27 cellular contexts compared by ENCODE assay signal in genomic region chr7:652881-653280, GRCh38.
"Had no signal": no experiment of that assay in that cellular context is flagged by ENCODE, and none has a peak within 500 bp of the region (broad histone marks: within the 10 kb centered on the region; RNA-seq: fewer than 3 reads in every experiment).

No MANE protein-coding gene starts in this region.

- H3K36me3 ChIP-seq: pancreas, prostate gland, right atrium auricular region, right lobe of liver, sigmoid colon, suprapubic skin, tibial artery, transverse colon, upper lobe of right lung, vagina had no signal

- FAIRE-seq: pancreas, small intestine had no signal

- H3K9me3 Mint-ChIP-seq: natural killer cell treated with Interleukin-12 subunit alpha and Interleukin-12 subunit beta and Interleukin-15 and Interleukin-18, amount 100 ng/mL, for 72 hours; neural crest cell; stimulated activated memory B cell treated with anti-CD40 and anti-IgM and Interleukin-4, amounts not matched to agents 10 μg/mL and 1 μg/mL and 100 μg/mL, for 72 hours; stimulated activated naive CD8-positive, alpha-beta T cell treated with anti-CD3 and anti-CD28 coated beads, Interleukin-15, amount 100 ng/mL, for 72 hours; type B pancreatic cell had no signal

- H3K27ac ChIP-seq: pancreas, prostate gland, right atrium auricular region, right lobe of liver, sigmoid colon, suprapubic skin, testis, tibial artery, transverse colon, upper lobe of right lung, vagina had no signal

- H3K4me1 ChIP-seq: pancreas, prostate gland, right lobe of liver, suprapubic skin, testis, upper lobe of right lung, vagina had no signal

- H3K27me3 ChIP-seq: pancreas, right atrium auricular region, right lobe of liver, sigmoid colon, suprapubic skin, testis, tibial artery, transverse colon, upper lobe of right lung, vagina had no signal

- H3K9me3 ChIP-seq: pancreas, prostate gland, right atrium auricular region, right lobe of liver, sigmoid colon, suprapubic skin, testis, tibial artery, transverse colon, upper lobe of right lung, vagina had no signal

- H3K4me1 Mint-ChIP-seq: naive B cell; naive thymus-derived CD8-positive, alpha-beta T cell; nephron progenitor cell; neural crest cell; stimulated activated memory B cell treated with anti-CD40 and anti-IgM and Interleukin-4, amounts not matched to agents 10 μg/mL and 1 μg/mL and 100 μg/mL, for 72 hours; stimulated activated naive CD8-positive, alpha-beta T cell treated with anti-CD3 and anti-CD28 coated beads, Interleukin-15, amount 100 ng/mL, for 72 hours had no signal

- H3K27me3 Mint-ChIP-seq: naive B cell; naive thymus-derived CD8-positive, alpha-beta T cell; natural killer cell treated with Interleukin-12 subunit alpha and Interleukin-12 subunit beta and Interleukin-15 and Interleukin-18, amount 100 ng/mL, for 72 hours; stimulated activated memory B cell treated with anti-CD40 and anti-IgM and Interleukin-4, amounts not matched to agents 10 μg/mL and 1 μg/mL and 100 μg/mL, for 72 hours; stimulated activated naive CD8-positive, alpha-beta T cell treated with anti-CD3 and anti-CD28 coated beads, Interleukin-15, amount 100 ng/mL, for 72 hours; type B pancreatic cell had no signal

- ATAC-seq: naive thymus-derived CD8-positive, alpha-beta T cell; natural killer cell treated with Interleukin-12 subunit alpha and Interleukin-12 subunit beta and Interleukin-15 and Interleukin-18, amount 100 ng/mL, for 72 hours; pancreas; right lobe of liver; stimulated activated memory B cell treated with anti-CD40 and anti-IgM and Interleukin-4, amounts not matched to agents 10 μg/mL and 1 μg/mL and 100 μg/mL, for 72 hours; stimulated activated naive CD8-positive, alpha-beta T cell treated with anti-CD3 and anti-CD28 coated beads, Interleukin-15, amount 100 ng/mL, for 72 hours; stimulated activated naive CD8-positive, alpha-beta T cell treated with anti-CD3 and anti-CD28 coated beads, Interleukin-15, Interleukin-2, amounts not matched to agents 100 U/mL and 50 U/mL, for 24 hours; upper lobe of right lung had no signal

- H3K27ac Mint-ChIP-seq: natural killer cell treated with Interleukin-12 subunit alpha and Interleukin-12 subunit beta and Interleukin-15 and Interleukin-18, amount 100 ng/mL, for 72 hours; nephron progenitor cell; stimulated activated memory B cell treated with anti-CD40 and anti-IgM and Interleukin-4, amounts not matched to agents 10 μg/mL and 1 μg/mL and 100 μg/mL, for 72 hours; stimulated activated naive CD8-positive, alpha-beta T cell treated with anti-CD3 and anti-CD28 coated beads, Interleukin-15, amount 100 ng/mL, for 72 hours; type B pancreatic cell had no signal

- H3K4me3 Mint-ChIP-seq: naive B cell; naive thymus-derived CD8-positive, alpha-beta T cell; natural killer cell treated with Interleukin-12 subunit alpha and Interleukin-12 subunit beta and Interleukin-15 and Interleukin-18, amount 100 ng/mL, for 72 hours; nephron progenitor cell; neural crest cell; stimulated activated memory B cell treated with anti-CD40 and anti-IgM and Interleukin-4, amounts not matched to agents 10 μg/mL and 1 μg/mL and 100 μg/mL, for 72 hours; stimulated activated naive CD8-positive, alpha-beta T cell treated with anti-CD3 and anti-CD28 coated beads, Interleukin-15, amount 100 ng/mL, for 72 hours; type B pancreatic cell had no signal

- H3K36me3 Mint-ChIP-seq: naive B cell; natural killer cell treated with Interleukin-12 subunit alpha and Interleukin-12 subunit beta and Interleukin-15 and Interleukin-18, amount 100 ng/mL, for 72 hours; stimulated activated memory B cell treated with anti-CD40 and anti-IgM and Interleukin-4, amounts not matched to agents 10 μg/mL and 1 μg/mL and 100 μg/mL, for 72 hours; type B pancreatic cell had no signal

- H3K4me3 ChIP-seq: pancreas, prostate gland, right atrium auricular region, right lobe of liver, sigmoid colon, suprapubic skin, testis, tibial artery, transverse colon, upper lobe of right lung, vagina had no signal

- DNase-seq: naive B cell; nephron progenitor cell; occipital lobe; retina; right lobe of liver; sigmoid colon; small intestine; stimulated activated CD4-positive, alpha-beta T cell treated with anti-CD3 and anti-CD28 coated beads, Interleukin-1b, Interleukin-23, amount 100 ng/mL, for 48 hours; stimulated activated CD4-positive, alpha-beta T cell treated with anti-CD3 and anti-CD28 coated beads, Interleukin-4, amount 100 ng/mL, for 1 hour; stimulated activated CD4-positive, alpha-beta T cell treated with anti-CD3 and anti-CD28 coated beads, Interleukin-4, amount 100 ng/mL, for 4 hours; stimulated activated CD8-positive, alpha-beta memory T cell treated with anti-CD3 and anti-CD28 coated beads, Interleukin-4, amount 100 ng/mL, for 48 hours; stimulated activated naive CD8-positive, alpha-beta T cell treated with anti-CD3 and anti-CD28 coated beads, Interleukin-15, amount 100 ng/mL, for 72 hours; stimulated activated naive CD8-positive, alpha-beta T cell treated with anti-CD3 and anti-CD28 coated beads, Interleukin-15, Interleukin-2, amounts not matched to agents 100 U/mL and 50 U/mL, for 24 hours; testis; tibial artery; transverse colon; upper lobe of right lung had no signal
